Comparison of ENCODE assay signal across 9 cellular contexts in genomic region chr18:23690505-23691068, GRCh38. TPM values are rescaled to one million over a fixed set of nuclear protein-coding genes. Genes with fewer than 3 reads are reported as not detected.
DNase-seq lines count a peak whose midpoint lies in the region; ATAC-seq and TF ChIP-seq lines count a peak whose summit lies in the region.
"Had no signal": no experiment of that assay in that cellular context is flagged by ENCODE, and none has a peak within 500 bp of the region (broad histone marks: within the 10 kb centered on the region; RNA-seq: fewer than 3 reads in every experiment).

No MANE protein-coding gene starts in this region.

- H3K18ac ChIP-seq in H9 (ENCODE audit: insufficient read length, low read depth, low read length) = no peak overlapping the region

- no peak overlapping the region for H3K14ac ChIP-seq in H9 (ENCODE audit: insufficient read depth, low read length)

- ATAC-seq in naive B cell (ENCODE audit: low read depth in 2 of 2) = no peak
- ATAC-seq in GM18502 (IDR thresholded peaks at IDR 0.05; ENCODE audit: poor library complexity, unreplicated experiment) = no peak
- no peak for ATAC-seq in Right ventricle myocardium inferior
- ATAC-seq in GM21723 (IDR thresholded peaks at IDR 0.05; ENCODE audit: unreplicated experiment) = no peak

- in situ Hi-C loops in G401 (cut with HindIII; ENCODE audit: low sequenced_read_pairs) = no loop called here

- DNase-seq in H9 (peak; percentile 39), breast epithelium (ENCODE audit: low spot score in 2 of 2) (no peak), naive B cell (no peak), G401 (ENCODE audit: low spot score) (no peak), Right ventricle myocardium inferior (ENCODE audit: missing footprints) (no peak)
- DNase-seq: OCI-M1 had no signal

- H4K8ac ChIP-seq in H9 (replicated peaks; ENCODE audit: insufficient read length, low read depth, low read length) = no peak overlapping the region

- H3K4me3 Mint-ChIP-seq in H9 (peak overlapping the region; percentile 60 to 78), naive B cell (peak overlapping the region; percentile 19 to 80 (median 60))

- no peak overlapping the region for H3K27ac Mint-ChIP-seq in H9
- H3K27ac Mint-ChIP-seq in naive B cell = no peak overlapping the region

- H3K4me1 ChIP-seq in ACC112 (ENCODE audit: control insufficient read depth, insufficient read depth, low read length, unreplicated experiment) (peaks cover 12% of the 10 kb centered on the region), H9 (ENCODE audit: insufficient read depth, low read length) (no peaks in the 10 kb centered on the region), breast epithelium (peaks cover 0 to 5% of the 10 kb centered on the region in 2 donors)

- H3K23me2 ChIP-seq in H9 (ENCODE audit: insufficient read length, low read depth, low read length, poor library complexity, severe bottlenecking) = peaks cover 7% of the 10 kb centered on the region

- H3K4ac ChIP-seq in H9 (ENCODE audit: low read depth, low read length) = no peak overlapping the region

- H3K79me2 ChIP-seq in ACC112 (ENCODE audit: control insufficient read depth, insufficient read depth, low read length, unreplicated experiment) (no peaks in the 10 kb centered on the region), H9 (ENCODE audit: insufficient read depth, low read length) (no peaks in the 10 kb centered on the region)

- H2BK20ac ChIP-seq in H9 (ENCODE audit: low read depth, low read length, poor library complexity, severe bottlenecking) = no peak overlapping the region

- no peak overlapping the region for H3K9ac ChIP-seq in H9 (ENCODE audit: extremely low read depth, insufficient read length, low read length)

- peak overlapping the region; percentile 47 for H3K4me2 ChIP-seq in H9 (ENCODE audit: insufficient read depth, insufficient read length, low read length)

- TF ChIP-seq POLR2A in breast epithelium (IDR thresholded peaks at IDR 0.05) = no peak

- intact Hi-C loops in breast epithelium (cut with DNase I; ENCODE audit: low total_unique reads) = loop anchor here (10.0 kb wide), 1 partner anchor 186 kb away; the partner anchor contains the start of gene RMC1
- intact Hi-C loops in Right ventricle myocardium inferior (cut with DNase I) = no loop called here

- H4K20me1 ChIP-seq in H9 (ENCODE audit: control insufficient read depth, insufficient read depth, insufficient read length) = no peaks in the 10 kb centered on the region

- no peak overlapping the region for H4K91ac ChIP-seq in H9 (ENCODE audit: insufficient read length, low read depth, low read length)

- no peaks in the 10 kb centered on the region; a peak in 1 of 7 replicates for H3K36me3 Mint-ChIP-seq in H9 (ENCODE audit: insufficient read depth in 1 of 3, low read depth in 3 of 3)
- no peaks in the 10 kb centered on the region for H3K36me3 Mint-ChIP-seq in naive B cell

- H3K4me1 Mint-ChIP-seq in H9 (peaks cover 9 to 11% of the 10 kb centered on the region in 2 experiments), naive B cell (peaks cover 0 to 12% (median 12%) of the 10 kb centered on the region in 3 donors)

- H3K79me1 ChIP-seq in H9 (ENCODE audit: insufficient read depth, low read depth, low read length, poor library complexity, severe bottlenecking) = no peaks in the 10 kb centered on the region

- TF ChIP-seq CTCF in H9 (conservative IDR thresholded peaks at IDR 0.05) = no peak
- TF ChIP-seq CTCF in breast epithelium (IDR thresholded peaks at IDR 0.05) = no peak

- peak overlapping the region; percentile 32 for H2AFZ ChIP-seq in ACC112 (ENCODE audit: low read length, unreplicated experiment)
- H2AFZ ChIP-seq in H9 (ENCODE audit: low read length) = no peak overlapping the region

- no peak overlapping the region for H3T11ph ChIP-seq in H9 (ENCODE audit: low read length)

- H2BK120ac ChIP-seq in H9 (ENCODE audit: low read depth, low read length, poor library complexity, severe bottlenecking) = no peak overlapping the region

- no peak overlapping the region for H2AK5ac ChIP-seq in H9 (ENCODE audit: insufficient read length, low read length)

- H3K27me3 ChIP-seq in ACC112 (ENCODE audit: insufficient read depth, low read length) = no peaks in the 10 kb centered on the region; the same call in 1 of the 2 replicates
- H3K27me3 ChIP-seq in H9 (ENCODE audit: insufficient read depth, low read length) = peaks cover 18% of the 10 kb centered on the region; the same call in 1 of the 2 replicates
- H3K27me3 ChIP-seq in breast epithelium = no peaks in the 10 kb centered on the region

- no CpG with 5 or more reads among the region's 21 CpGs for WGBS in H9 (ENCODE audit: extremely low coverage, insufficient read length, low lambda C conversion rate)

- H4K5ac ChIP-seq in H9 (ENCODE audit: insufficient read length, low read depth, low read length) = no peak overlapping the region

- H3K9me3 Mint-ChIP-seq in H9 (no peaks in the 10 kb centered on the region), naive B cell (no peaks in the 10 kb centered on the region)

- H2BK12ac ChIP-seq in H9 (ENCODE audit: insufficient read length, low read depth, low read length) = no peak overlapping the region

- H2BK5ac ChIP-seq in H9 (ENCODE audit: insufficient read length, low read length) = no peak overlapping the region

- no peak overlapping the region for H3K23ac ChIP-seq in H9 (ENCODE audit: insufficient read length, low read depth, low read length)

- H3K4me3 ChIP-seq in ACC112 (ENCODE audit: low read depth, low read length) = peak overlapping the region; percentile 64
- peak overlapping the region; percentile 61 to 82 (median 66) for H3K4me3 ChIP-seq in breast epithelium

- no peak overlapping the region for H2BK15ac ChIP-seq in H9 (ENCODE audit: low read depth, low read length)

- H3K9me3 ChIP-seq in H9 (ENCODE audit: control insufficient read depth, low read depth, low read length) = no peaks in the 10 kb centered on the region
- H3K9me3 ChIP-seq in breast epithelium = no peaks in the 10 kb centered on the region

- H3K27me3 Mint-ChIP-seq in H9 (ENCODE audit: low read depth) = peaks cover 57% of the 10 kb centered on the region
- H3K27me3 Mint-ChIP-seq in naive B cell = peaks cover 32 to 56% (median 36%) of the 10 kb centered on the region in 3 donors

- H3K56ac ChIP-seq in H9 (ENCODE audit: insufficient read length, low read depth, low read length) = no peak overlapping the region

- H3K36me3 ChIP-seq in ACC112 (ENCODE audit: insufficient read depth, low read length) (no peaks in the 10 kb centered on the region), breast epithelium (no peaks in the 10 kb centered on the region)

- no peak overlapping the region for H3K27ac ChIP-seq in ACC112 (ENCODE audit: low read depth, low read length)
- H3K27ac ChIP-seq in H9 (ENCODE audit: insufficient read length, low read depth, low read length) = no peak overlapping the region
- H3K27ac ChIP-seq in breast epithelium = peak overlapping the region in 1 of 2 donors; percentile 85

RNA-seq across cellular contexts. Expression of gene LAMA3, which starts 1.3 kb away (rescaled TPM):
- total RNA-seq in H9 (2021) (0.33 and 0.68 TPM in 2 replicates), breast epithelium (100 to 1,000 TPM in 2 of 3 donors, 10 to 100 TPM in 1; 43.4 to 173 (median 127) TPM), Right ventricle myocardium inferior (4.1 TPM)
- polyA plus RNA-seq in naive B cell (ENCODE audit: low read depth in 6 of 6) = under 1 TPM in 2 of 6 donors, not detected in 4; 0.07 to 0.45 TPM
- 0.43 and 0.44 TPM in 2 replicates for total RNA-seq in G401 (2014; rRNA removed; shearing (Covaris generic))

RNA-seq across cellular contexts. Expression of gene ANKRD29, which starts 27.9 kb away (rescaled TPM):
- total RNA-seq in H9 (2021) (1.9 and 2.1 TPM in 2 replicates), breast epithelium (10 to 100 TPM in 1 of 3 donors, 1 to 10 TPM in 2; 8.8 to 13.8 (median 9.9) TPM), Right ventricle myocardium inferior (6.8 TPM)
- polyA plus RNA-seq in naive B cell (ENCODE audit: low read depth in 6 of 6) = under 1 TPM in 2 of 6 donors, not detected in 4; 0.26 to 0.33 TPM
- total RNA-seq in G401 (2014; rRNA removed; shearing (Covaris generic)) = not detected in 2 replicates
